ENCODE assay signal across 33 cellular contexts in the genomic region with DNA sequence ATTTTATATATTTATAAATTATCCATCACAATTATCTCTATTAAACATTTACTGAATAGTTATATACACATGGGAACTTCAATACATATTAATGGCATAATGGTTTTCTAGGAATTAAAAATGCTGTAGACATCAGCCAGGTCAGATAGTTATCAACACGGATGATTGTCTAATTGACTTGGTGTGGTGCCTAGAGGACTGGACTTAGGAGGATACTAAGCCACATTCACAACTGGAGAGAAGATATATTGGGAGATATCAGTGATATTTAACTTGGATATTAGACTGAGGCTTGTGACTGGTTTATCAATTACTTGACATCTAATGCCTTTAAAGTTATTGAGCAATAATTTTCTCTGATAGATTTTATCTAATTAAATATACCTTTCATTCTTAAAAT.
"Had no signal": no experiment of that assay in that cellular context is flagged by ENCODE, and none has a peak within 500 bp of the region (broad histone marks: within the 10 kb centered on the region; RNA-seq: fewer than 3 reads in every experiment).

No MANE protein-coding gene starts in this region.

- H3K9me3 ChIP-seq: adrenal gland, ascending aorta, body of pancreas, breast epithelium had no signal

- FAIRE-seq: astrocyte, bronchial epithelial cell had no signal

- H3K27ac ChIP-seq: adrenal gland, ascending aorta, body of pancreas, brain microvascular endothelial cell, breast epithelium, cardiac muscle cell had no signal

- H3K4me3 ChIP-seq: adrenal gland, ascending aorta, body of pancreas, breast epithelium, cardiac muscle cell had no signal

- ATAC-seq: activated naive CD4-positive, alpha-beta T cell treated with anti-CD3 and anti-CD28 coated beads, Interleukin-2, amount 50 U/mL, for 72 hours; activated naive CD8-positive, alpha-beta T cell treated with anti-CD3 and anti-CD28 coated beads, Interleukin-2, amount 50 U/mL, for 24 hours; activated T-cell treated with anti-CD3 and anti-CD28 coated beads, Interleukin-2, amount 50 U/mL, for 4 hours; activated T-cell treated with anti-CD3 and anti-CD28 coated beads, Interleukin-2, amount 50 U/mL, for 72 hours; activated T-helper 17 cell treated with anti-CD3 and anti-CD28 coated beads, Interleukin-2, amount 50 U/mL, for 72 hours; body of pancreas had no signal

- H3K4me1 ChIP-seq: adrenal gland, ascending aorta, body of pancreas, breast epithelium had no signal

- H3K36me3 ChIP-seq: adrenal gland, ascending aorta, brain microvascular endothelial cell, breast epithelium, cardiac muscle cell had no signal

- H3K27me3 ChIP-seq: adrenal gland, ascending aorta, body of pancreas, brain microvascular endothelial cell, breast epithelium, cardiac muscle cell had no signal

- DNase-seq: activated effector memory CD4-positive, alpha-beta T cell treated with anti-CD3 and anti-CD28 coated beads, Interleukin-2, amount 50 U/mL, for 16 hours; activated effector memory CD4-positive, alpha-beta T cell treated with Interleukin-2 at 50 U/mL for 16 hours; activated gamma-delta T cell; activated gamma-delta T cell treated with Interleukin-2 at 50 U/mL for 16 hours; activated naive CD4-positive, alpha-beta T cell; activated naive CD4-positive, alpha-beta T cell treated with anti-CD3 and anti-CD28 coated beads for 36 hours; activated naive CD4-positive, alpha-beta T cell treated with anti-CD3 and anti-CD28 coated beads, Interleukin-2, amount 10 ng/mL, durations not matched to agents 7 days and 5 days; activated naive CD4-positive, alpha-beta T cell treated with anti-CD3 and anti-CD28 coated beads, Interleukin-2, amount 50 U/mL, for 16 hours; activated naive CD4-positive, alpha-beta T cell treated with Interleukin-2 at 50 U/mL for 16 hours; activated naive CD8-positive, alpha-beta T cell treated with anti-CD3 and anti-CD28 coated beads for 36 hours; activated naive CD8-positive, alpha-beta T cell treated with anti-CD3 and anti-CD28 coated beads, Interleukin-2, amount 10 ng/mL, durations not matched to agents 7 days and 5 days; activated naive CD8-positive, alpha-beta T cell treated with anti-CD3 and anti-CD28 coated beads, Interleukin-2, amount 50 U/mL, for 24 hours; activated T-cell treated with anti-CD3 and anti-CD28 coated beads, Interleukin-2, amount 50 U/mL, for 24 hours; activated T-cell treated with anti-CD3 and anti-CD28 coated beads, Interleukin-2, amount 50 U/mL, for 4 hours; activated T-cell treated with anti-CD3 and anti-CD28 coated beads, Interleukin-2, amount 50 U/mL, for 48 hours; activated T-cell treated with anti-CD3 and anti-CD28 coated beads, Interleukin-2, amount 50 U/mL, for 72 hours; adrenal gland; amniotic stem cell; amygdala; anterior cingulate cortex; aorta; body of pancreas; brain microvascular endothelial cell; caudate nucleus; central memory CD4-positive, alpha-beta T cell; cerebellar nuclear complex had no signal
